Comparison of ENCODE assay signal across 8 cellular contexts in genomic region chr11:68010058-68011041, GRCh38. TPM values are rescaled to one million over a fixed set of nuclear protein-coding genes. Genes with fewer than 3 reads are reported as not detected.
A peak's percentile ranks its signal among the peaks of the same experiment; 100 is the strongest.
DNase-seq lines count a peak whose midpoint lies in the region; ATAC-seq and TF ChIP-seq lines count a peak whose summit lies in the region.

Gene ALDH3B1, plus strand, starts transcription at chr11:68010327. Its CDS starts 4,971 bp downstream, at chr11:68015298.

- H3K4me2 ChIP-seq in HCT116 (ENCODE audit: low read length): peak within 1 kb of the TSS; percentile 97

- ATAC-seq in HCT116: peak; percentile 64
- ATAC-seq in thoracic aorta (ENCODE audit: insufficient number of reproducible peaks, low FRiP score, low read depth): peak; percentile 62
- ATAC-seq in HG02870 (IDR thresholded peaks at IDR 0.05; ENCODE audit: unreplicated experiment): no peak

- TF ChIP-seq RAD21 in HCT116 (IDR thresholded peaks at IDR 0.05; ENCODE audit: low read depth): no peak

- no peaks in the 10 kb centered on the region for H3K9me3 ChIP-seq in HCT116 (ENCODE audit: control insufficient read depth in 1 of 2, insufficient read depth in 1 of 2, low read depth in 1 of 2, low read length in 2 of 2)
- H3K9me3 ChIP-seq in SJCRH30 (replicated peaks): no peaks in the 10 kb centered on the region
- H3K9me3 ChIP-seq in endodermal cell (ENCODE audit: control insufficient read depth, low read length): no peaks in the 10 kb centered on the region
- H3K9me3 ChIP-seq in thoracic aorta: no peaks in the 10 kb centered on the region

- POLR2A ChIA-PET in HCT116 (lab: Charles Lee): interaction anchor here (1.3 to 1.4 kb wide), 4 partner anchors 11 to 28 kb away, joined by 3 to 9 read pairs (median 6); partner anchors contain the start of gene TCIRG1
- POLR2A ChIA-PET in GM10248 (lab: Yijun Ruan, JAX): no interaction called here

- H3K27ac ChIP-seq in HCT116 (ENCODE audit: low read depth, low read length) (peak within 1 kb of the TSS; percentile 96), SJCRH30 (peak within 1 kb of the TSS; percentile 83), endodermal cell (ENCODE audit: low read depth, low read length) (peak within 1 kb of the TSS; percentile 72), thoracic aorta (peak within 1 kb of the TSS; percentile 82)

- H3K4me1 ChIP-seq in HCT116 (ENCODE audit: control insufficient read depth in 1 of 2, insufficient read depth in 2 of 2, low read length in 2 of 2) (peaks cover 70 to 80% of the 10 kb centered on the region in 2 experiments), SJCRH30 (peaks cover 42% of the 10 kb centered on the region), endodermal cell (ENCODE audit: control insufficient read depth, insufficient read depth, low read length) (no peaks in the 10 kb centered on the region), thoracic aorta (ENCODE audit: control insufficient read depth in 1 of 2, low read depth in 2 of 2) (peaks cover 9 to 27% of the 10 kb centered on the region in 2 donors)

- CTCF ChIA-PET in HCT116 (lab: Charles Lee): interaction anchor here (0.5 to 2.1 kb wide), 6 partner anchors 11 to 667 kb away, joined by 3 to 9 read pairs (median 4); no protein-coding TSS in a partner anchor
- CTCF ChIA-PET in GM10248 (lab: Yijun Ruan, JAX): interaction anchor here (1.0 to 3.7 kb wide), 6 partner anchors 9 to 200 kb away, joined by 3 to 21 read pairs (median 3); no protein-coding TSS in a partner anchor

- peak; percentile 60 for DNase-seq in HCT116 (ENCODE audit: low read depth, low spot score)
- DNase-seq in SJCRH30: peak; percentile 85 to 88
- peak; percentile 86 for DNase-seq in endodermal cell
- DNase-seq in mesenteric fat pad (ENCODE audit: low spot score): peak; percentile 97
- DNase-seq in thoracic aorta (ENCODE audit: low spot score): peak; percentile 58
- no peak for DNase-seq in GM10248 (ENCODE audit: extremely low spot score)
- DNase-seq in NCI-H345 treated with DMSO at 0.1 percent for 48 hours (lab: John Stamatoyannopoulos, UW; ENCODE audit: unreplicated experiment): no peak

- no peaks in the 10 kb centered on the region for H4K20me1 ChIP-seq in HCT116 (ENCODE audit: insufficient read depth)

- RAD21 ChIA-PET in HCT116 (lab: Charles Lee; ENCODE audit: low non-redundant PET in 1 of 2, low total read pairs in 2 of 2, uncharacterized antibody in 2 of 2, unreplicated experiment in 2 of 2): interaction anchor here (0.7 to 1.7 kb wide), 2 partner anchors 10 to 11 kb away, joined by 3 to 7 read pairs; no protein-coding TSS in a partner anchor

- TF ChIP-seq POLR2A in HCT116 (IDR thresholded peaks at IDR 0.05; ENCODE audit: borderline replicate concordance, extremely low read depth, insufficient read depth, insufficient read length): peak; percentile 38

- no peak within 1 kb of the TSS for H2AFZ ChIP-seq in HCT116 (ENCODE audit: low read depth, low read length, poor library complexity, severe bottlenecking)

- H3K4me3 ChIP-seq in HCT116 (replicated peaks in 1 of 2; ENCODE audit: low read depth in 1 of 2, low read length in 2 of 2) (peak within 1 kb of the TSS; percentile 57 to 71), SJCRH30 (peak within 1 kb of the TSS; percentile 51), endodermal cell (ENCODE audit: low read length) (no peak within 1 kb of the TSS), thoracic aorta (peak within 1 kb of the TSS; percentile 71)

- H3K36me3 Mint-ChIP-seq in endodermal cell (ENCODE audit: low read depth): no peaks in the 10 kb centered on the region

- no peaks in the 10 kb centered on the region for H3K36me3 ChIP-seq in HCT116 (ENCODE audit: control insufficient read depth in 1 of 2, insufficient read depth in 2 of 2, low read length in 2 of 2)
- no peaks in the 10 kb centered on the region for H3K36me3 ChIP-seq in SJCRH30
- H3K36me3 ChIP-seq in endodermal cell (ENCODE audit: control insufficient read depth, insufficient read depth, low read length): no peaks in the 10 kb centered on the region
- no peaks in the 10 kb centered on the region for H3K36me3 ChIP-seq in thoracic aorta

- H3K9ac ChIP-seq in HCT116 (ENCODE audit: low read length): peak within 1 kb of the TSS; percentile 86
- H3K9ac ChIP-seq in endodermal cell (ENCODE audit: extremely low read depth, low read length, poor library complexity, severe bottlenecking): no peak within 1 kb of the TSS

- no peaks in the 10 kb centered on the region for H3K4me1 Mint-ChIP-seq in endodermal cell

- WGBS in endodermal cell (ENCODE audit: insufficient coverage in 1 of 2, insufficient read length in 1 of 2), 2 experiments: 57 to 73% methylated on average over 23 to 33 of the region's 33 CpGs

- H3K27me3 ChIP-seq in HCT116 (ENCODE audit: insufficient read depth, low read length) (no peaks in the 10 kb centered on the region), SJCRH30 (no peaks in the 10 kb centered on the region), endodermal cell (ENCODE audit: control insufficient read depth, insufficient read depth, low read length, poor library complexity, severe bottlenecking) (no peaks in the 10 kb centered on the region), thoracic aorta (replicated peaks; ENCODE audit: insufficient read depth) (no peaks in the 10 kb centered on the region)

- TF ChIP-seq CTCF in HCT116 (IDR thresholded peaks at IDR 0.05 in 2 of 3, conservative IDR thresholded peaks at IDR 0.05 in 1 of 3; ENCODE audit: borderline replicate concordance in 1 of 3, insufficient read depth in 1 of 3, low read depth in 2 of 3, low read length in 2 of 3): no peak
- TF ChIP-seq CTCF in endodermal cell (conservative IDR thresholded peaks at IDR 0.05): no peak
- no peak for TF ChIP-seq CTCF in thoracic aorta (IDR thresholded peaks at IDR 0.05)
- no peak for TF ChIP-seq CTCF in GM10248 (IDR thresholded peaks at IDR 0.05; ENCODE audit: control extremely low read depth, extremely low read depth, low read depth, missing control alignments)

- no peak within 1 kb of the TSS for H3K27ac Mint-ChIP-seq in endodermal cell

- H3K4me3 Mint-ChIP-seq in endodermal cell: no peak within 1 kb of the TSS

- intact Hi-C loops in HCT116 (cut with micrococcal nuclease): loop anchor here (5.0 kb wide), 1 partner anchor 197 kb away; no protein-coding TSS in a partner anchor

- H3K9me2 ChIP-seq in HCT116 (ENCODE audit: insufficient read depth): no peaks in the 10 kb centered on the region

- BruUV-seq in HCT116 (replicated peaks; lab: Mats Ljungman, UMichigan): TSS peak; percentile 43

- peaks cover 10% of the 10 kb centered on the region for H3K9me3 Mint-ChIP-seq in endodermal cell

- peaks cover 20% of the 10 kb centered on the region; the same call in 1 of the 2 replicates for H3K79me2 ChIP-seq in HCT116 (ENCODE audit: insufficient read depth, low read length)

- no peaks in the 10 kb centered on the region for H3K27me3 Mint-ChIP-seq in endodermal cell (ENCODE audit: insufficient read depth)

TF ChIP-seq in HCT116, 20 proteins besides CTCF, POLR2A, EP300 and RAD21 (continues in another document):
- TF ChIP-seq EZH2 (IDR thresholded peaks at IDR 0.05): no peak
- no peak for TF ChIP-seq MAX (IDR thresholded peaks at IDR 0.05)
- TF ChIP-seq REST (IDR thresholded peaks at IDR 0.05; ENCODE audit: low read depth): no peak
- TF ChIP-seq CBX3 (IDR thresholded peaks at IDR 0.05; ENCODE audit: low read depth): no peak
- TF ChIP-seq ATF3 (IDR thresholded peaks at IDR 0.05): no peak
- TF ChIP-seq ELF1 (IDR thresholded peaks at IDR 0.05; ENCODE audit: borderline replicate concordance, low read depth): no peak
- TF ChIP-seq SP1 (IDR thresholded peaks at IDR 0.05; ENCODE audit: low read depth): no peak
- TF ChIP-seq ZFX (IDR thresholded peaks at IDR 0.05): peak; percentile 59; the same call in 1 of the 2 replicates
- no peak for TF ChIP-seq CEBPB (IDR thresholded peaks at IDR 0.05; ENCODE audit: low read depth)
- TF ChIP-seq EGR1 (IDR thresholded peaks at IDR 0.05; ENCODE audit: low read depth): no peak
- no peak for TF ChIP-seq SRF (IDR thresholded peaks at IDR 0.05; ENCODE audit: low read depth)
- TF ChIP-seq SIN3A (IDR thresholded peaks at IDR 0.05; ENCODE audit: low read depth): no peak
- no peak for TF ChIP-seq FOSL1 (IDR thresholded peaks at IDR 0.05; ENCODE audit: low read depth)

RNA-seq across cellular contexts. Expression of gene ALDH3B1, which starts in this region (rescaled TPM):
- total RNA-seq in HCT116 (2021; ENCODE audit: unreplicated experiment): 25.5 TPM
- 28.9 and 39.8 TPM in 2 replicates for polyA plus RNA-seq in HCT116 (2012)
- 0.51 and 0.53 TPM in 2 replicates for total RNA-seq in SJCRH30 (2014; rRNA removed; shearing (Covaris generic))
- under 1 TPM in 1 of 2 donors, not detected in 1; 0.11 TPM for total RNA-seq in endodermal cell
- 0.64 TPM for polyA plus RNA-seq in endodermal cell (2013, experiment 1 of 2)
- 0.41 TPM for polyA plus RNA-seq in endodermal cell (2013, experiment 2 of 2)
- total RNA-seq in mesenteric fat pad: 14.6 TPM
- 10 to 100 TPM; 17.6 to 24.2 TPM for total RNA-seq in thoracic aorta

Comparison
In these comparisons a context has a peak if more than half of its experiments do, and no peak if none do; other contexts are left out.
1. RNA of gene ALDH3B1 (total RNA-seq): 25.5 TPM in HCT116 (single experiment), 17.6 to 24.2 TPM in thoracic aorta and 14.6 TPM in mesenteric fat pad (single experiment); 0.51 to 0.53 TPM in SJCRH30 and 0.11 TPM in endodermal cell; every median in the first group is over 10 times any median in the second.
2. Peak in DNase-seq, H3K4me3 ChIP-seq and H3K27ac ChIP-seq in SJCRH30; RNA of the gene not detected or under 1 TPM.
3. Peak in DNase-seq and H3K27ac ChIP-seq in endodermal cell; RNA of the gene not detected or under 1 TPM.
4. DNase-seq: peak in HCT116 (single experiment), mesenteric fat pad (single experiment) and thoracic aorta (single experiment); none in GM10248 (single experiment) and NCI-H345 treated with DMSO at 0.1 percent for 48 hours (single experiment).
5. Peak in every context shown above with its lines, with median percentiles within 50 percentile points of each other: H3K27ac ChIP-seq.